1 cellular context compared by ENCODE assay signal in the genomic region with DNA sequence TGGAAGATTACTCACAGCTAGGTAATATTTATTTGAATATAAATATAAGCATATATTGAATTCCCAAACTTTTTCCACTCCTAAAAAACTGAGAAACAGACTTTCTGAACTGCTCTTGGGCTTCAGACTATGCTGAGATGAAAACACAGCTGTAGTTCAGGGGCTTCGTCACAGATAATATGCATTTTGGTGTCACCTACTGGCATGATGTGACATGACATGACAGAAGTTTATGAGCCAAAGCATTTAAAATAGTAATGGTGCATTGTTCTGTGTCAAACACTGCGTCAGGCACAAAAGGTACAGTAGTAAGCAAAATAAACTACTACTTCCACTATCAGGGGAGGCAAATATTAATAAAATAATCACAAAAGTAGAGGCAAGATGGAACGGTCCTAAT.
A peak's percentile ranks its signal among the peaks of the same experiment; 100 is the strongest.
TF ChIP-seq lines count a peak whose summit lies in the region.

No MANE protein-coding gene starts in this region.

TF ChIP-seq in HepG2, 621 proteins besides CTCF, POLR2A, EP300 and RAD21 (continued from another document):
- TF ChIP-seq, protein P1, sequence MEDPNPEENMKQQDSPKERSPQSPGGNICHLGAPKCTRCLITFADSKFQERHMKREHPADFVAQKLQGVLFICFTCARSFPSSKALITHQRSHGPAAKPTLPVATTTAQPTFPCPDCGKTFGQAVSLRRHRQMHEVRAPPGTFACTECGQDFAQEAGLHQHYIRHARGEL (CRISPR knock-in tag; IDR thresholded peaks at IDR 0.05): peak; percentile 96
- TF ChIP-seq KDM5B (CRISPR knock-in tag; IDR thresholded peaks at IDR 0.05; ENCODE audit: borderline replicate concordance): no peak
- TF ChIP-seq ZNF773 (CRISPR knock-in tag; IDR thresholded peaks at IDR 0.05; ENCODE audit: borderline replicate concordance): no peak
- TF ChIP-seq, protein P2, sequence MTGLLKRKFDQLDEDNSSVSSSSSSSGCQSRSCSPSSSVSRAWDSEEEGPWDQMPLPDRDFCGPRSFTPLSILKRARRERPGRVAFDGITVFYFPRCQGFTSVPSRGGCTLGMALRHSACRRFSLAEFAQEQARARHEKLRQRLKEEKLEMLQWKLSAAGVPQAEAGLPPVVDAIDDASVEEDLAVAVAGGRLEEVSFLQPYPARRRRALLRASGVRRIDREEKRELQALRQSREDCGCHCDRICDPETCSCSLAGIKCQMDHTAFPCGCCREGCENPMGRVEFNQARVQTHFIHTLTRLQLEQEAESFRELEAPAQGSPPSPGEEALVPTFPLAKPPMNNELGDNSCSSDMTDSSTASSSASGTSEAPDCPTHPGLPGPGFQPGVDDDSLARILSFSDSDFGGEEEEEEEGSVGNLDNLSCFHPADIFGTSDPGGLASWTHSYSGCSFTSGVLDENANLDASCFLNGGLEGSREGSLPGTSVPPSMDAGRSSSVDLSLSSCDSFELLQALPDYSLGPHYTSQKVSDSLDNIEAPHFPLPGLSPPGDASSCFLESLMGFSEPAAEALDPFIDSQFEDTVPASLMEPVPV (CRISPR knock-in tag; IDR thresholded peaks at IDR 0.05): no peak
- TF ChIP-seq RCOR2 (CRISPR knock-in tag; IDR thresholded peaks at IDR 0.05): no peak
- no peak for TF ChIP-seq GLI4 (CRISPR knock-in tag; IDR thresholded peaks at IDR 0.05; ENCODE audit: borderline replicate concordance)
- TF ChIP-seq ZNF746 (CRISPR knock-in tag; IDR thresholded peaks at IDR 0.05): no peak
- no peak for TF ChIP-seq XRCC5 (optimal IDR thresholded peaks at IDR 0.05; ENCODE audit: low read length)
